ENCODE assay signal across 8 cellular contexts in genomic region chr1:221741971-221742554, GRCh38. TPM values are rescaled to one million over a fixed set of nuclear protein-coding genes. Genes with fewer than 3 reads are reported as not detected.
DNase-seq lines count a peak whose midpoint lies in the region; ATAC-seq and TF ChIP-seq lines count a peak whose summit lies in the region.

Gene DUSP10, minus strand, starts transcription at chr1:221742089. Its CDS starts 2,345 bp downstream, at chr1:221739744.

- H3K27ac ChIP-seq in C4-2B, result peak within 1 kb of the TSS; percentile 76

- TF ChIP-seq CTCF in C4-2B (conservative IDR thresholded peaks at IDR 0.05), result no peak

- ATAC-seq in GM19372 (IDR thresholded peaks at IDR 0.05; ENCODE audit: low read depth, unreplicated experiment) (peak; percentile 80), HG03521 (IDR thresholded peaks at IDR 0.05; ENCODE audit: unreplicated experiment) (peak; percentile 81), left lobe of liver (peak; percentile 75)

- DNase-seq in NCI-H748 (lab: John Stamatoyannopoulos, UW; ENCODE audit: unreplicated experiment) (peak; percentile 98), dedifferentiated amniotic fluid mesenchymal stem cell (ENCODE audit: extremely low spot score) (peak; percentile 100), left lobe of liver (ENCODE audit: low spot score) (peak; percentile 100)
- DNase-seq in activated CD4-positive, alpha-beta T cell treated with anti-CD3 and anti-CD28 coated beads, Interleukin-2, amount 50 U/mL, for 1 hour, result peak; percentile 98
- peak; percentile 97 to 98 for DNase-seq in stimulated activated CD4-positive, alpha-beta T cell treated with anti-CD3 and anti-CD28 coated beads, Interleukin-2, amount 100 ng/mL, for 24 hours

RNA-seq across cellular contexts. Expression of gene DUSP10, which starts in this region (rescaled TPM):
- total RNA-seq in left lobe of liver, result 7.4 TPM

Comparison
In these comparisons a context has a peak if more than half of its experiments do, and no peak if none do; other contexts are left out.
1. Peak in every context shown above with its lines: DNase-seq, ATAC-seq and H3K27ac ChIP-seq.